Comparison of ENCODE assay signal across 8 cellular contexts in genomic region chr15:76058714-76059319, GRCh38. TPM values are rescaled to one million over a fixed set of nuclear protein-coding genes. Genes with fewer than 3 reads are reported as not detected.
DNase-seq lines count a peak whose midpoint lies in the region; ATAC-seq lines count a peak whose summit lies in the region.

No MANE protein-coding gene starts in this region.

- H3K27ac ChIP-seq in iPS-20b (ENCODE audit: low read length) (no peak overlapping the region), skeletal muscle tissue (ENCODE audit: low read depth, low read length) (no peak overlapping the region)

- peaks cover 17% of the 10 kb centered on the region; the same call in 1 of the 2 replicates for H3K4me1 ChIP-seq in iPS-20b (ENCODE audit: insufficient read depth, low read length)
- H3K4me1 ChIP-seq in skeletal muscle tissue (ENCODE audit: control insufficient read depth in 3 of 3, insufficient read depth in 3 of 3, low read length in 3 of 3), result peaks cover 13 to 35% (median 21%) of the 10 kb centered on the region in 3 donors

- H3K27me3 ChIP-seq in iPS-20b (ENCODE audit: insufficient read depth, low read length) (peaks cover 35% of the 10 kb centered on the region), skeletal muscle tissue (ENCODE audit: control insufficient read depth in 3 of 3, insufficient read depth in 3 of 3, low read length in 3 of 3) (peaks cover 0 to 13% (median 6%) of the 10 kb centered on the region in 3 donors)

- H3K9ac ChIP-seq in iPS-20b (ENCODE audit: low read depth, low read length) (no peak overlapping the region), skeletal muscle tissue (ENCODE audit: low read depth in 1 of 3, low read length in 3 of 3) (peak overlapping the region in 2 of 3 donors; percentile 60 to 69)

- H3K9me3 ChIP-seq in iPS-20b (ENCODE audit: insufficient read depth, low read depth, low read length) (no peaks in the 10 kb centered on the region), skeletal muscle tissue (ENCODE audit: control insufficient read depth in 3 of 3, low read length in 3 of 3) (no peaks in the 10 kb centered on the region)

- peak; percentile 42 for DNase-seq in activated CD4-positive, alpha-beta T cell treated with anti-CD3 and anti-CD28 coated beads for 48 hours
- DNase-seq in activated CD4-positive, alpha-beta T cell treated with anti-CD3 and anti-CD28 coated beads for 1 hour, result no peak
- DNase-seq in NCI-H526 (lab: John Stamatoyannopoulos, UW), result peak; percentile 70 to 83
- peak in 35 of 58 donors; percentile 2 to 48 (median 20) for DNase-seq in anterior cingulate cortex (lab: John Stamatoyannopoulos, UW)

- H3K36me3 ChIP-seq in iPS-20b (ENCODE audit: insufficient read depth, low read depth, low read length) (no peaks in the 10 kb centered on the region), skeletal muscle tissue (ENCODE audit: control insufficient read depth in 3 of 3, insufficient read depth in 3 of 3, low read length in 3 of 3) (no peaks in the 10 kb centered on the region)

- ATAC-seq in GM21717 (IDR thresholded peaks at IDR 0.05; ENCODE audit: unreplicated experiment) (no peak), HG03354 (IDR thresholded peaks at IDR 0.05; ENCODE audit: poor library complexity, severe bottlenecking, unreplicated experiment) (no peak)

- peak overlapping the region; percentile 74 for H3K4me3 ChIP-seq in iPS-20b (ENCODE audit: low read length)
- peak overlapping the region; percentile 65 to 76 (median 73) for H3K4me3 ChIP-seq in skeletal muscle tissue (ENCODE audit: low read length in 3 of 3)

RNA-seq across cellular contexts. Expression of gene TMEM266, which starts 1.0 kb away (rescaled TPM):
- total RNA-seq in skeletal muscle tissue, result not detected

RNA-seq across cellular contexts. Expression of gene NRG4, which starts 46.6 kb away (rescaled TPM):
- total RNA-seq in skeletal muscle tissue, result not detected
